ENCODE assay signal across 1 cellular context in genomic region chr10:94076325-94076841, GRCh38.
TF ChIP-seq lines count a peak whose summit lies in the region.

No MANE protein-coding gene starts in this region.

TF ChIP-seq in GM23338, 12 proteins besides CTCF, POLR2A, EP300 and RAD21 (continued from another document):
- TF ChIP-seq ZNF462 (CRISPR knock-in tag; IDR thresholded peaks at IDR 0.05) (no peak), STAT1 (IDR thresholded peaks at IDR 0.05; ENCODE audit: unreplicated experiment) (no peak), CREB1 (CRISPR knock-in tag; IDR thresholded peaks at IDR 0.05; ENCODE audit: low read depth) (no peak), REST (IDR thresholded peaks at IDR 0.05; ENCODE audit: unreplicated experiment) (no peak), POLR2AphosphoS5 (IDR thresholded peaks at IDR 0.05; ENCODE audit: low read depth) (no peak), EZH2 (IDR thresholded peaks at IDR 0.05; ENCODE audit: low read depth, unreplicated experiment) (no peak), JUNB (IDR thresholded peaks at IDR 0.05; ENCODE audit: unreplicated experiment) (no peak), NANOG (IDR thresholded peaks at IDR 0.05; ENCODE audit: borderline replicate concordance) (no peak), EZH2phosphoT487 (IDR thresholded peaks at IDR 0.05; ENCODE audit: unreplicated experiment) (no peak)
TF ChIP-seq in GM23338: peak in this region for 0.
